Comparison of ENCODE assay signal across 28 cellular contexts in genomic region chr3:64393193-64393592, GRCh38.
"Had no signal": no experiment of that assay in that cellular context is flagged by ENCODE, and none has a peak within 500 bp of the region (broad histone marks: within the 10 kb centered on the region; RNA-seq: fewer than 3 reads in every experiment).

No MANE protein-coding gene starts in this region.

- H2AFZ ChIP-seq: hepatocyte, neural progenitor cell had no signal

- H3K36me3 Mint-ChIP-seq: mesothelial cell of epicardium; naive B cell; natural killer cell; neural progenitor cell; stimulated activated memory B cell treated with anti-CD40 and anti-IgM and Interleukin-4, amounts not matched to agents 10 μg/mL and 1 μg/mL and 100 μg/mL, for 72 hours had no signal

- H3K27me3 ChIP-seq: hepatocyte, neural progenitor cell, ovary, right atrium auricular region, right lobe of liver, tibial nerve, upper lobe of left lung had no signal

- H3K36me3 ChIP-seq: lower lobe of right lung, neural progenitor cell, ovary, right atrium auricular region, right lobe of liver, tibial nerve, upper lobe of left lung had no signal

- H3K4me1 ChIP-seq: lower lobe of right lung, right atrium auricular region, right lobe of liver, tibial nerve had no signal

- DNase-seq: kidney glomerular epithelial cell; left cardiac atrium; lower lobe of right lung; mammary epithelial cell; mesendoderm; naive B cell; natural killer cell; nephron progenitor cell; ovary; right lobe of liver; stimulated activated CD4-positive, alpha-beta T cell treated with anti-CD3 and anti-CD28 coated beads, Interleukin-1b, Interleukin-23, amount 100 ng/mL, for 48 hours; stimulated activated CD4-positive, alpha-beta T cell treated with anti-CD3 and anti-CD28 coated beads, Interleukin-2, amount 100 ng/mL, for 48 hours; stimulated activated CD4-positive, alpha-beta T cell treated with anti-CD3 and anti-CD28 coated beads, Interleukin-4, amount 100 ng/mL, for 4 hours; stimulated activated CD8-positive, alpha-beta memory T cell treated with anti-CD3 and anti-CD28 coated beads, Interleukin-4, amount 100 ng/mL, for 48 hours; stimulated activated naive CD4-positive, alpha-beta T cell treated with Interleukin-2 at 50 U/mL for 16 hours; stimulated activated naive CD8-positive, alpha-beta T cell treated with anti-CD3 and anti-CD28 coated beads, Interleukin-15, amount 100 ng/mL, for 72 hours; substantia nigra; upper lobe of left lung had no signal

- H3K27me3 Mint-ChIP-seq: progenitor cell of endocrine pancreas; stimulated activated memory B cell treated with anti-CD40 and anti-IgM and Interleukin-4, amounts not matched to agents 10 μg/mL and 1 μg/mL and 100 μg/mL, for 72 hours had no signal

- H3K9ac ChIP-seq: neural progenitor cell had no signal

- H3K4me1 Mint-ChIP-seq: naive B cell; natural killer cell; stimulated activated naive CD8-positive, alpha-beta T cell treated with anti-CD3 and anti-CD28 coated beads, Interleukin-15, amount 100 ng/mL, for 72 hours had no signal

- H3K27ac Mint-ChIP-seq: mesothelial cell of epicardium; naive B cell; natural killer cell; nephron progenitor cell; neural progenitor cell; progenitor cell of endocrine pancreas; stimulated activated memory B cell treated with anti-CD40 and anti-IgM and Interleukin-4, amounts not matched to agents 10 μg/mL and 1 μg/mL and 100 μg/mL, for 72 hours; stimulated activated naive CD8-positive, alpha-beta T cell treated with anti-CD3 and anti-CD28 coated beads, Interleukin-15, amount 100 ng/mL, for 72 hours had no signal

- H3K9me3 Mint-ChIP-seq: mesothelial cell of epicardium; naive B cell; natural killer cell; nephron progenitor cell; neural progenitor cell; stimulated activated memory B cell treated with anti-CD40 and anti-IgM and Interleukin-4, amounts not matched to agents 10 μg/mL and 1 μg/mL and 100 μg/mL, for 72 hours; stimulated activated naive CD8-positive, alpha-beta T cell treated with anti-CD3 and anti-CD28 coated beads, Interleukin-15, amount 100 ng/mL, for 72 hours had no signal

- H3K79me2 ChIP-seq: hepatocyte had no signal

- H3K4me3 Mint-ChIP-seq: mesothelial cell of epicardium; naive B cell; natural killer cell; nephron progenitor cell; neural progenitor cell; stimulated activated memory B cell treated with anti-CD40 and anti-IgM and Interleukin-4, amounts not matched to agents 10 μg/mL and 1 μg/mL and 100 μg/mL, for 72 hours; stimulated activated naive CD8-positive, alpha-beta T cell treated with anti-CD3 and anti-CD28 coated beads, Interleukin-15, amount 100 ng/mL, for 72 hours had no signal

- H3K9me3 ChIP-seq: lower lobe of right lung, ovary, right atrium auricular region, right lobe of liver, tibial nerve, upper lobe of left lung had no signal

- ATAC-seq: left cardiac atrium; left lobe of liver; natural killer cell; right lobe of liver; stimulated activated memory B cell treated with anti-CD40 and anti-IgM and Interleukin-4, amounts not matched to agents 10 μg/mL and 1 μg/mL and 100 μg/mL, for 72 hours; stimulated activated naive CD8-positive, alpha-beta T cell treated with anti-CD3 and anti-CD28 coated beads, Interleukin-15, amount 100 ng/mL, for 72 hours had no signal

- H3K4me2 ChIP-seq: hepatocyte, neural progenitor cell, smooth muscle cell had no signal

- H3K27ac ChIP-seq: hepatocyte, lower lobe of right lung, neural progenitor cell, ovary, right atrium auricular region, right lobe of liver, tibial nerve, upper lobe of left lung had no signal

- FAIRE-seq: keratinocyte had no signal

- H3K4me3 ChIP-seq: hepatocyte, lower lobe of right lung, neural progenitor cell, ovary, right atrium auricular region, right lobe of liver, smooth muscle cell, tibial nerve, upper lobe of left lung had no signal
